14 cellular contexts compared by ENCODE assay signal in the genomic region with DNA sequence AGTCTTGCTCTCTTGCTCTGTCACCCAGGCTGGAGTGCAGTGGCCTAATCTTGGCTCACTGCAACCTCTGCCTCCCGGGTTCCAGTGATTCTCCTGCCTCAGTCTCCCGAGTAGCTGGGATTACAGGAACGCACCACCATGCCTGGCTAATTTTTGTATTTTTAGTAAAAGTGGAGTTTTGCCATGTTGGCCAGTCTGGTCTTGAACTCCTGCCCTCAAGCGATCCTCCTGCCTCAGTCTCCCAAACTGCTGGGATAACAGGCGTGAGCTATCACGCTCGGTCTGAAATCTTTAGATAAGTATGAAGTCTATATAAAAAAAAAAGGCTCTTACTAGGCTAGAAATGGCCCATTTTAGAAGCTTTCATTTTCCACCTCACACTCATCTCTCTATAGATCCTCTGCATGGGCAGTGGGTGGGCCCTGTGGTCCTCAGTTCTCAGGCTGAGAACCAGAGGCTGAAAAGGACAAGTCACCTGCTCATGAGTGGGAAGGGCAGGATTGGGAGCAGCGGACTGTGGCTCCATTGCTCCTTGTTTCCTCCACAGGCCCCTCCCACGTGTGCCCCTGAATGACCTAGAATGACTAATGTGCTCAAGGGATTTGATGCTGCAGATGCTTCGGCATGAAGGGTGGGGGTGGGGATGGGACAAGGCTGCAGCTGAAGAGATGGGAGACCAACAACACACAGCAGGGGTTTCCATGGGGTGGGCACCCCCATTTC. TPM values are rescaled to one million over a fixed set of nuclear protein-coding genes. Genes with fewer than 3 reads are reported as not detected.
DNase-seq lines count a peak whose midpoint lies in the region; FAIRE-seq and TF ChIP-seq lines count a peak whose summit lies in the region.
"Had no signal": no experiment of that assay in that cellular context is flagged by ENCODE, and none has a peak within 500 bp of the region (broad histone marks: within the 10 kb centered on the region; RNA-seq: fewer than 3 reads in every experiment).

No MANE protein-coding gene starts in this region.

- no peak for FAIRE-seq in bronchial epithelial cell (lab: Jason Lieb, UNC)
- no peak for FAIRE-seq in small intestine (lab: Jason Lieb, UNC)
- FAIRE-seq: islet of Langerhans had no signal

- no peak for TF ChIP-seq CTCF in bronchial epithelial cell (IDR thresholded peaks at IDR 0.05; ENCODE audit: insufficient read depth, low read length, severe bottlenecking)
- no peak for TF ChIP-seq CTCF in neural progenitor cell (IDR thresholded peaks at IDR 0.05)

- H3K27ac Mint-ChIP-seq in neural progenitor cell: no peak overlapping the region
- H3K27ac Mint-ChIP-seq: CD14-positive monocyte had no signal

- H4K20me1 ChIP-seq in BLaER1: no peaks in the 10 kb centered on the region
- no peaks in the 10 kb centered on the region for H4K20me1 ChIP-seq in neural progenitor cell (ENCODE audit: low read depth)

- peaks cover 41% of the 10 kb centered on the region for H3K4me1 ChIP-seq in BLaER1
- no peaks in the 10 kb centered on the region for H3K4me1 ChIP-seq in neural progenitor cell
- H3K4me1 ChIP-seq in small intestine (ENCODE audit: control insufficient read depth in 2 of 2, insufficient read depth in 1 of 2, low read depth in 1 of 2, low read length in 1 of 2): no peaks in the 10 kb centered on the region

- H3F3A ChIP-seq in neural progenitor cell (ENCODE audit: low read depth): no peaks in the 10 kb centered on the region

- H3K79me2 ChIP-seq in neural progenitor cell (ENCODE audit: low read depth): no peaks in the 10 kb centered on the region

- H3K36me3 ChIP-seq in BLaER1 (no peaks in the 10 kb centered on the region), bronchial epithelial cell (ENCODE audit: control insufficient read depth, insufficient read depth, low read length) (no peaks in the 10 kb centered on the region), neural progenitor cell (no peaks in the 10 kb centered on the region), small intestine (ENCODE audit: control insufficient read depth in 2 of 2, insufficient read depth in 2 of 2, low read length in 2 of 2) (no peaks in the 10 kb centered on the region)

- peaks cover 2% of the 10 kb centered on the region for H3K27me3 Mint-ChIP-seq in neural progenitor cell (ENCODE audit: insufficient read depth, low read depth)

- no peaks in the 10 kb centered on the region for H3K9me3 Mint-ChIP-seq in neural progenitor cell

- H3K4me2 ChIP-seq in BLaER1 (peak overlapping the region; percentile 79), neural progenitor cell (no peak overlapping the region)
- H3K4me2 ChIP-seq: KMS-11 had no signal

- peak overlapping the region; percentile 78 for H3K27ac ChIP-seq in BLaER1
- no peak overlapping the region for H3K27ac ChIP-seq in neural progenitor cell
- no peak overlapping the region for H3K27ac ChIP-seq in small intestine (ENCODE audit: low read depth in 1 of 2, low read length in 1 of 2)
- H3K27ac ChIP-seq: KMS-11 had no signal

- 66 to 73% (median 70%) methylated on average over 10 of the region's 10 CpGs for WGBS in small intestine, 3 donors

- no peak overlapping the region for H3K4me3 Mint-ChIP-seq in neural progenitor cell
- H3K4me3 Mint-ChIP-seq: CD14-positive monocyte had no signal

- H3K27me3 ChIP-seq in BLaER1 (no peaks in the 10 kb centered on the region), bronchial epithelial cell (ENCODE audit: control insufficient read depth, insufficient read depth, low read length) (no peaks in the 10 kb centered on the region), neural progenitor cell (peaks cover 100% of the 10 kb centered on the region), small intestine (ENCODE audit: control insufficient read depth in 2 of 2, insufficient read depth in 2 of 2, low read length in 2 of 2) (peaks cover 0 to 2% of the 10 kb centered on the region in 2 donors)

- no peaks in the 10 kb centered on the region for H3K9me3 ChIP-seq in BLaER1
- H3K9me3 ChIP-seq in neural progenitor cell (ENCODE audit: low read depth): no peaks in the 10 kb centered on the region
- no peaks in the 10 kb centered on the region for H3K9me3 ChIP-seq in small intestine (ENCODE audit: control insufficient read depth, low read depth)

- DNase-seq in M059J (ENCODE audit: low read depth): peak; percentile 55
- peak; percentile 17 for DNase-seq in bronchial epithelial cell (ENCODE audit: low read depth)
- peak; percentile 50 for DNase-seq in left kidney (ENCODE audit: low read depth, low spot score)
- DNase-seq in cerebellum (ENCODE audit: low spot score): no peak
- no peak for DNase-seq in neural progenitor cell (ENCODE audit: low spot score)
- no peak for DNase-seq in small intestine
- no peak for DNase-seq in middle frontal gyrus (ENCODE audit: extremely low spot score, low spot score)
- DNase-seq: activated T-cell treated with anti-CD3 and anti-CD28 coated beads for 4 hours, aorta had no signal

- H3K9ac ChIP-seq in BLaER1 (peak overlapping the region; percentile 23; the same call in 1 of the 2 replicates), neural progenitor cell (no peak overlapping the region)
- H3K9ac ChIP-seq: KMS-11 had no signal

- peaks cover 2% of the 10 kb centered on the region for H3K4me1 Mint-ChIP-seq in neural progenitor cell
- H3K4me1 Mint-ChIP-seq: CD14-positive monocyte had no signal

- H3K4me3 ChIP-seq in BLaER1: peak overlapping the region; percentile 19; the same call in 1 of the 2 replicates
- H3K4me3 ChIP-seq in bronchial epithelial cell (ENCODE audit: low read depth, low read length): no peak overlapping the region
- H3K4me3 ChIP-seq in neural progenitor cell: no peak overlapping the region
- H3K4me3 ChIP-seq in small intestine (ENCODE audit: low read depth in 1 of 2, low read length in 2 of 2): no peak overlapping the region

- H2AFZ ChIP-seq in neural progenitor cell (replicated peaks): no peak overlapping the region

- H3K36me3 Mint-ChIP-seq in neural progenitor cell: no peaks in the 10 kb centered on the region
- H3K36me3 Mint-ChIP-seq: CD14-positive monocyte had no signal

RNA-seq across cellular contexts. Expression of gene PRAME, which starts 19.8 kb away (rescaled TPM):
- total RNA-seq in M059J (2014; rRNA removed; shearing (Covaris generic)): not detected in 2 replicates
- total RNA-seq in bronchial epithelial cell (not detected in 2 replicates), cerebellum (not detected), neural progenitor cell (ENCODE audit: low replicate concordance) (not detected in 2 replicates)
- not detected for polyA plus RNA-seq in small intestine
- total RNA-seq: aorta had no signal
- polyA plus RNA-seq: aorta, CD14-positive monocyte, neural cell had no signal

RNA-seq across cellular contexts. Expression of gene ZNF280A, which starts 58.8 kb away (rescaled TPM):
- total RNA-seq in M059J (2014; rRNA removed; shearing (Covaris generic)): not detected in 2 replicates
- total RNA-seq in bronchial epithelial cell: not detected in 2 replicates
- not detected for total RNA-seq in cerebellum
- 2.4 and 3.7 TPM in 2 replicates for total RNA-seq in neural progenitor cell (ENCODE audit: low replicate concordance)
- not detected for polyA plus RNA-seq in small intestine
- total RNA-seq: aorta had no signal
- polyA plus RNA-seq: aorta, CD14-positive monocyte, neural cell had no signal

Comparison
In these comparisons a context has a peak if more than half of its experiments do, and no peak if none do; other contexts are left out.
1. DNase-seq: peak in M059J (single experiment), bronchial epithelial cell (single experiment) and left kidney (single experiment); none in cerebellum (single experiment), neural progenitor cell (single experiment), small intestine (single experiment) and middle frontal gyrus (single experiment).